ENCODE assay signal across 8 cellular contexts in genomic region chr3:179324270-179324754, GRCh38. TPM values are rescaled to one million over a fixed set of nuclear protein-coding genes. Genes with fewer than 3 reads are reported as not detected.
DNase-seq lines count a peak whose midpoint lies in the region; ATAC-seq lines count a peak whose summit lies in the region.

No MANE protein-coding gene starts in this region.

- H3K27ac ChIP-seq in KOPT-K1 (ENCODE audit: low read depth, low read length, poor library complexity, severe bottlenecking) (peak overlapping the region; percentile 92), stomach smooth muscle (ENCODE audit: low read length) (peak overlapping the region; percentile 95)

- H3K36me3 ChIP-seq in ES-I3 (ENCODE audit: insufficient read depth, low read length), result no peaks in the 10 kb centered on the region
- peaks cover 46% of the 10 kb centered on the region for H3K36me3 ChIP-seq in KOPT-K1 (ENCODE audit: insufficient read depth, low read length)
- H3K36me3 ChIP-seq in stomach smooth muscle (ENCODE audit: control insufficient read depth in 2 of 2, insufficient read depth in 2 of 2, low read length in 2 of 2), result peaks cover 5% of the 10 kb centered on the region in 2 donors

- H3K4me1 ChIP-seq in ES-I3 (ENCODE audit: insufficient read depth, low read length) (no peaks in the 10 kb centered on the region), stomach smooth muscle (ENCODE audit: control insufficient read depth, insufficient read depth, low read length) (no peaks in the 10 kb centered on the region)

- peak overlapping the region; percentile 89 for H3K27ac Mint-ChIP-seq in activated naive CD8-positive, alpha-beta T cell
- H3K27ac Mint-ChIP-seq in immature natural killer cell, result peak overlapping the region; percentile 90 to 96 (median 94)

- peak overlapping the region; percentile 80 to 93 for H3K4me3 ChIP-seq in stomach smooth muscle (ENCODE audit: low read length in 2 of 2)

- DNase-seq in immature natural killer cell (peak in 2 of 3 donors; percentile 3 to 6), activated gamma-delta T cell (lab: John Stamatoyannopoulos, UW) (no peak), NCI-H146 treated with DMSO at 0.1 percent for 48 hours (lab: John Stamatoyannopoulos, UW; ENCODE audit: unreplicated experiment) (no peak)

- H3K27me3 ChIP-seq in stomach smooth muscle (ENCODE audit: control insufficient read depth in 1 of 2, insufficient read depth in 2 of 2, low read length in 2 of 2), result no peaks in the 10 kb centered on the region

- no peaks in the 10 kb centered on the region for H3K9me3 ChIP-seq in ES-I3 (ENCODE audit: control insufficient read depth, insufficient read depth, low read length)
- no peaks in the 10 kb centered on the region for H3K9me3 ChIP-seq in KOPT-K1 (ENCODE audit: insufficient read depth, low read length, poor library complexity, severe bottlenecking)
- H3K9me3 ChIP-seq in stomach smooth muscle (ENCODE audit: control insufficient read depth in 2 of 2, low read length in 2 of 2), result no peaks in the 10 kb centered on the region

- H3K36me3 Mint-ChIP-seq in activated naive CD8-positive, alpha-beta T cell, result peaks cover 2% of the 10 kb centered on the region
- H3K36me3 Mint-ChIP-seq in immature natural killer cell, result peaks cover 4 to 6% (median 5%) of the 10 kb centered on the region in 3 donors

- H3K4me1 Mint-ChIP-seq in activated naive CD8-positive, alpha-beta T cell (ENCODE audit: low read depth), result peaks cover 34% of the 10 kb centered on the region
- H3K4me1 Mint-ChIP-seq in immature natural killer cell, result peaks cover 34 to 42% of the 10 kb centered on the region in 2 donors

- H3K27me3 Mint-ChIP-seq in activated naive CD8-positive, alpha-beta T cell, result no peaks in the 10 kb centered on the region
- peaks cover 7 to 16% (median 13%) of the 10 kb centered on the region in 3 donors for H3K27me3 Mint-ChIP-seq in immature natural killer cell (ENCODE audit: low read depth in 3 of 3)

- H3K9ac ChIP-seq in ES-I3 (ENCODE audit: low read depth, low read length) (peak overlapping the region; percentile 80), stomach smooth muscle (ENCODE audit: low read length in 2 of 2) (peak overlapping the region; percentile 86 to 88)

- H3K9me3 Mint-ChIP-seq in activated naive CD8-positive, alpha-beta T cell (ENCODE audit: low read depth), result no peaks in the 10 kb centered on the region
- H3K9me3 Mint-ChIP-seq in immature natural killer cell, result no peaks in the 10 kb centered on the region

- no peak for ATAC-seq in HG02678 (IDR thresholded peaks at IDR 0.05; ENCODE audit: unreplicated experiment)

- H3K4me3 Mint-ChIP-seq in activated naive CD8-positive, alpha-beta T cell, result peak overlapping the region; percentile 94
- H3K4me3 Mint-ChIP-seq in immature natural killer cell, result peak overlapping the region; percentile 89 to 94 (median 93)

RNA-seq across cellular contexts. Expression of gene ZNF639, which starts 1.5 kb away (rescaled TPM):
- polyA plus RNA-seq in immature natural killer cell, result 10 to 100 TPM; 40.0 to 54.8 (median 46.7) TPM

RNA-seq across cellular contexts. Expression of gene MFN1, which starts 23.2 kb away (rescaled TPM):
- 10 to 100 TPM in 1 of 3 donors, 1 to 10 TPM in 2; 2.2 to 11.1 (median 8.6) TPM for polyA plus RNA-seq in immature natural killer cell

Comparison
In these comparisons a context has a peak if more than half of its experiments do, and no peak if none do; other contexts are left out.
1. DNase-seq: peak in immature natural killer cell (2 of 3); none in activated gamma-delta T cell (single experiment) and NCI-H146 treated with DMSO at 0.1 percent for 48 hours (single experiment).